ENCODE assay signal across 8 cellular contexts in the genomic region with DNA sequence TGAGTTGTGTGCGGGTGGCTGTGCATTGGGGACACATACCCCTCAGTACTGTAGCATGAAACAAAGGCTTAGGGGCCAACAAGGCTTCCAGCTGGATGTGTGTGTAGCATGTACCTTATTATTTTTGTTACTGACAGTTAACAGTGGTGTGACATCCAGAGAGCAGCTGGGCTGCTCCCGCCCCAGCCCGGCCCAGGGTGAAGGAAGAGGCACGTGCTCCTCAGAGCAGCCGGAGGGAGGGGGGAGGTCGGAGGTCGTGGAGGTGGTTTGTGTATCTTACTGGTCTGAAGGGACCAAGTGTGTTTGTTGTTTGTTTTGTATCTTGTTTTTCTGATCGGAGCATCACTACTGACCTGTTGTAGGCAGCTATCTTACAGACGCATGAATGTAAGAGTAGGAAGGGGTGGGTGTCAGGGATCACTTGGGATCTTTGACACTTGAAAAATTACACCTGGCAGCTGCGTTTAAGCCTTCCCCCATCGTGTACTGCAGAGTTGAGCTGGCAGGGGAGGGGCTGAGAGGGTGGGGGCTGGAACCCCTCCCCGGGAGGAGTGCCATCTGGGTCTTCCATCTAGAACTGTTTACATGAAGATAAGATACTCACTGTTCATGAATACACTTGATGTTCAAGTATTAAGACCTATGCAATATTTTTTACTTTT. TPM values are rescaled to one million over a fixed set of nuclear protein-coding genes. Genes with fewer than 3 reads are reported as not detected.
DNase-seq lines count a peak whose midpoint lies in the region; ATAC-seq and TF ChIP-seq lines count a peak whose summit lies in the region.

No MANE protein-coding gene starts in this region.

- in situ Hi-C loops in astrocyte of the spinal cord (cut with HindIII; ENCODE audit: low sequenced_read_pairs): no loop called here

- intact Hi-C loops in lower leg skin (cut with DNase I; ENCODE audit: low total_unique reads): loop anchor here (10.0 kb wide), 1 partner anchor 59 kb away; no protein-coding TSS in a partner anchor
- intact Hi-C loops in thyroid gland (cut with DNase I): loop anchor here (5.0 kb wide), 1 partner anchor 52 kb away; no protein-coding TSS in a partner anchor

- no peaks in the 10 kb centered on the region for H3K27me3 ChIP-seq in thyroid gland

- peak; percentile 47 for DNase-seq in DMS 273 treated with DMSO at 0.1 percent for 48 hours (lab: John Stamatoyannopoulos, UW)
- DNase-seq in NCI-H1105 (lab: John Stamatoyannopoulos, UW): peak; percentile 26
- DNase-seq in astrocyte of the spinal cord (ENCODE audit: low read depth, low spot score): peak; percentile 37
- DNase-seq in lower leg skin (ENCODE audit: low spot score in 2 of 2): no peak
- DNase-seq in thyroid gland: no peak
- no peak for DNase-seq in DMS153 (lab: John Stamatoyannopoulos, UW)
- DNase-seq in T1000 (lab: John Stamatoyannopoulos, UW): no peak

- no peak for ATAC-seq in HG03045 (IDR thresholded peaks at IDR 0.05; ENCODE audit: unreplicated experiment)

- H3K36me3 ChIP-seq in thyroid gland: peaks cover 12 to 20% of the 10 kb centered on the region in 2 donors

- no peaks in the 10 kb centered on the region for H3K9me3 ChIP-seq in thyroid gland

- H3K27ac ChIP-seq in thyroid gland: peak overlapping the region; percentile 98 to 99 (median 98)

- TF ChIP-seq CTCF in astrocyte of the spinal cord (IDR thresholded peaks at IDR 0.05; ENCODE audit: low read depth, low read length): no peak
- no peak for TF ChIP-seq CTCF in lower leg skin (IDR thresholded peaks at IDR 0.05)
- no peak for TF ChIP-seq CTCF in thyroid gland (IDR thresholded peaks at IDR 0.05)

- H3K4me3 ChIP-seq in astrocyte of the spinal cord (ENCODE audit: low read depth, low read length) (peak overlapping the region; percentile 96), lower leg skin (ENCODE audit: low read depth, poor library complexity, severe bottlenecking) (peak overlapping the region; percentile 98), thyroid gland (replicated peaks in 1 of 3) (peak overlapping the region; percentile 71 to 91 (median 79))

- 21 to 23% methylated on average over 12 of the region's 12 CpGs for WGBS in lower leg skin, 2 donors
- 19 to 21% methylated on average over 12 of the region's 12 CpGs for WGBS in thyroid gland, 2 donors

- TF ChIP-seq POLR2A in lower leg skin (IDR thresholded peaks at IDR 0.05) (no peak), thyroid gland (IDR thresholded peaks at IDR 0.05) (no peak)

- H3K4me1 ChIP-seq in thyroid gland: peaks cover 32 to 43% of the 10 kb centered on the region in 2 donors

RNA-seq across cellular contexts. Expression of a gene that starts 1.8 kb away (rescaled TPM):
- total RNA-seq in lower leg skin (100 to 1,000 TPM; 274 to 929 (median 421) TPM), thyroid gland (100 to 1,000 TPM in 3 of 4 donors, 10 to 100 TPM in 1; 93.0 to 309 (median 134) TPM)

RNA-seq across cellular contexts. Expression of a gene that starts 59.4 kb away (rescaled TPM):
- total RNA-seq in lower leg skin (10 to 100 TPM; 17.7 to 33.3 (median 23.1) TPM), thyroid gland (10 to 100 TPM; 26.7 to 30.3 (median 28.1) TPM)

RNA-seq across cellular contexts. Expression of a gene that starts 59.7 kb away (rescaled TPM):
- total RNA-seq in lower leg skin (100 to 1,000 TPM in 2 of 4 donors, 10 to 100 TPM in 2; 47.8 to 116 (median 100) TPM), thyroid gland (100 to 1,000 TPM; 100 to 214 (median 129) TPM)

Comparison
In these comparisons a context has a peak if more than half of its experiments do, and no peak if none do; other contexts are left out.
1. DNase-seq: peak in DMS 273 treated with DMSO at 0.1 percent for 48 hours (single experiment), NCI-H1105 (single experiment) and astrocyte of the spinal cord (single experiment); none in lower leg skin (0 of 2), thyroid gland (0 of 2), DMS153 (single experiment) and T1000 (single experiment).
2. Peak in every context shown above with its lines, with median percentiles within 50 percentile points of each other: H3K4me3 ChIP-seq.